ENCODE assay signal across 22 cellular contexts in the genomic region with DNA sequence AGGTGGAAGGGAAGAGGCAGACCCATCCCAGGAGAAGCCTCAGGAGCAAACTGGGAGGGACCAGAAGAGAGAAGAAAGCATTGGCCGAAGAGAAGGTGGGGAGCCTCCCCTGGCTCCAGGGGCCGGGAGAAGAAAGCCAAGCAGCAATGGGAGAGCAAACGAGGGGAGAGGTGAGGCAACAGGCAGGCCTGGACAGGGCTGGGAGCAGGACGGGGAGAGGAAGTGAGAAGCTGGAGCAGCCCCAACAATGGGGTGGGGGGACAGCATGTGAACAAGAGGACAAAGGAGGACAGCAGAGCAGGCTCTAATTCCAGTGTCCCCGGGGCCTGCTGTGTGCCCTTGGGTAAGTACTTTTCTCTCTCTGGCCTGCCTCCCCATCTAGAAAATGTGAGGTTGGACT.
"Had no signal": no experiment of that assay in that cellular context is flagged by ENCODE, and none has a peak within 500 bp of the region (broad histone marks: within the 10 kb centered on the region; RNA-seq: fewer than 3 reads in every experiment).

No MANE protein-coding gene starts in this region.

- H3K27ac Mint-ChIP-seq: activated CD4-positive, alpha-beta memory T cell treated with anti-CD3 and anti-CD28 coated beads for 36 hours; activated CD4-positive, alpha-beta T cell treated with anti-CD3 and anti-CD28 coated beads for 36 hours; activated naive CD4-positive, alpha-beta T cell treated with anti-CD3 and anti-CD28 coated beads, Interleukin-2, amount 50 U/mL, for 72 hours; nephron progenitor cell; progenitor cell of endocrine pancreas; stimulated activated effector memory CD8-positive, alpha-beta T cell treated with anti-CD3 and anti-CD28 coated beads, Interleukin-12 subunit alpha, Interleukin-12 subunit beta, amount 100 ng/mL, for 72 hours; WTC11 had no signal

- H3K4me3 ChIP-seq: adrenal gland, cardiac muscle cell, dorsolateral prefrontal cortex, gastrocnemius medialis, left ventricle myocardium inferior, SK-N-MC, thoracic aorta, upper lobe of right lung had no signal

- DNase-seq: activated CD4-positive, alpha-beta memory T cell treated with anti-CD3 and anti-CD28 coated beads for 36 hours; activated CD4-positive, alpha-beta T cell treated with anti-CD3 and anti-CD28 coated beads for 36 hours; activated T-cell treated with anti-CD3 and anti-CD28 coated beads, Interleukin-2, amount 50 U/mL, for 4 hours; dorsolateral prefrontal cortex; gastrocnemius medialis; left ventricle myocardium inferior; nephron progenitor cell; occipital lobe; right cardiac atrium; small intestine; stimulated activated CD4-positive, alpha-beta T cell treated with anti-CD3 and anti-CD28 coated beads, Interleukin-4, amount 100 ng/mL, for 1 hour; upper lobe of right lung had no signal

- H3K4me3 Mint-ChIP-seq: activated CD4-positive, alpha-beta memory T cell treated with anti-CD3 and anti-CD28 coated beads for 36 hours; activated CD4-positive, alpha-beta T cell treated with anti-CD3 and anti-CD28 coated beads for 36 hours; activated T-cell treated with anti-CD3 and anti-CD28 coated beads, Interleukin-2, amount 50 U/mL, for 4 hours; nephron progenitor cell; stimulated activated effector memory CD8-positive, alpha-beta T cell treated with anti-CD3 and anti-CD28 coated beads, Interleukin-12 subunit alpha, Interleukin-12 subunit beta, amount 100 ng/mL, for 72 hours; WTC11 had no signal

- H3K27ac ChIP-seq: adrenal gland, cardiac muscle cell, dorsolateral prefrontal cortex, gastrocnemius medialis, left ventricle myocardium inferior, SK-N-MC, thoracic aorta, upper lobe of right lung had no signal

- H3K4me1 ChIP-seq: adrenal gland, gastrocnemius medialis, left ventricle myocardium inferior, upper lobe of right lung had no signal

- H3K36me3 ChIP-seq: adrenal gland, cardiac muscle cell, gastrocnemius medialis, left ventricle myocardium inferior, thoracic aorta, upper lobe of right lung had no signal

- ATAC-seq: activated CD4-positive, alpha-beta T cell treated with anti-CD3 and anti-CD28 coated beads for 36 hours; activated naive CD4-positive, alpha-beta T cell treated with anti-CD3 and anti-CD28 coated beads, Interleukin-2, amount 50 U/mL, for 72 hours; activated T-cell treated with anti-CD3 and anti-CD28 coated beads, Interleukin-2, amount 50 U/mL, for 4 hours; gastrocnemius medialis; right cardiac atrium; stimulated activated effector memory CD8-positive, alpha-beta T cell treated with anti-CD3 and anti-CD28 coated beads, Interleukin-12 subunit alpha, Interleukin-12 subunit beta, amount 100 ng/mL, for 72 hours; upper lobe of right lung; WTC11 had no signal

- H3K9me3 Mint-ChIP-seq: activated CD4-positive, alpha-beta memory T cell treated with anti-CD3 and anti-CD28 coated beads for 36 hours; activated naive CD4-positive, alpha-beta T cell treated with anti-CD3 and anti-CD28 coated beads, Interleukin-2, amount 50 U/mL, for 72 hours; activated T-cell treated with anti-CD3 and anti-CD28 coated beads, Interleukin-2, amount 50 U/mL, for 4 hours; nephron progenitor cell; stimulated activated effector memory CD8-positive, alpha-beta T cell treated with anti-CD3 and anti-CD28 coated beads, Interleukin-12 subunit alpha, Interleukin-12 subunit beta, amount 100 ng/mL, for 72 hours; WTC11 had no signal

- H3K9me3 ChIP-seq: adrenal gland, gastrocnemius medialis, left ventricle myocardium inferior, thoracic aorta, upper lobe of right lung had no signal

- H3K4me1 Mint-ChIP-seq: activated CD4-positive, alpha-beta T cell treated with anti-CD3 and anti-CD28 coated beads for 36 hours; nephron progenitor cell; stimulated activated effector memory CD8-positive, alpha-beta T cell treated with anti-CD3 and anti-CD28 coated beads, Interleukin-12 subunit alpha, Interleukin-12 subunit beta, amount 100 ng/mL, for 72 hours had no signal

- FAIRE-seq: astrocyte, small intestine, TTC549 had no signal

- H3K36me3 Mint-ChIP-seq: activated CD4-positive, alpha-beta memory T cell treated with anti-CD3 and anti-CD28 coated beads for 36 hours; activated naive CD4-positive, alpha-beta T cell treated with anti-CD3 and anti-CD28 coated beads, Interleukin-2, amount 50 U/mL, for 72 hours; stimulated activated effector memory CD8-positive, alpha-beta T cell treated with anti-CD3 and anti-CD28 coated beads, Interleukin-12 subunit alpha, Interleukin-12 subunit beta, amount 100 ng/mL, for 72 hours; WTC11 had no signal

- H3K27me3 ChIP-seq: adrenal gland, cardiac muscle cell, dorsolateral prefrontal cortex, gastrocnemius medialis, upper lobe of right lung had no signal
